ENCODE assay signal across 16 cellular contexts in the genomic region with DNA sequence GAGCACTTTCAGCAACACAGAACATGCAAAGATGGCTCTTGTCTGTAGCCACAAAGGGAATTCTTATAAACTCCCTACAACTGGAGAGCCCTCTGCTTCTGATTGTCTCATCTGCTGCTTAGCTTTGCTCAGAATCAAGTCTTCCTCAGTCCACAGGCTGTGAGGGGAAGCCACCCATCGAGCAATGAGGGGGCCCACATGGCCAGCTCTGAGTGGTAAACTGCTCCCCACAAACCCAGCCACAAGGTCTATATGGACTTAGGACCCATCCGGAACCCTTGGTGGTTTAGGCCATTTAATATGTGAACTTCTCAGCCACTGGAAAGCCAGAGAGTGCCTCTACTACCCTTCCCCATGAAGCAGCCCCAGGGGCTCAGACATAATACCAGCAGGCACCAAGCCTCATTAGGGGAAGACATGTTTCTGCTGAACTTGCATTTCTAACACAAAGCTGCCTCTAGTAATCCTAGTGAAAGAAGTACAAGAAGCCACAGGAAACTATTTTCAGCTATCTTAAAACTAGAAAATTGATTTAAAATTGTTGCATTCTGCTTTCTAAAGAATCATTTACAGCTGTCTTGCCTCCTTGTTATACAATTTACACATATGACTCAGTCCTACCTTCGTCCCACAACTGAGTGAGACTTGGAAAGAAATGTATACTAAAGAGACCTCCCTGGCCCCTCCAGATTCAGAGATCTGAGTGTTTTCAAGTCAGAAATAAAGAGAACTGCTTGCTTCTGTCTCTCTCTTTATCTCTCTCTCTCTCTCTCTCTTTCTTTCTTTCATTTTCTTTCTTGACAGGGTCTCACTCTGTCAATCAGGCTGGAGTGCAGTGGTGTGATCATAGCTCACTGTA.
DNase-seq lines count a peak whose midpoint lies in the region; ATAC-seq and TF ChIP-seq lines count a peak whose summit lies in the region.
"Had no signal": no experiment of that assay in that cellular context is flagged by ENCODE, and none has a peak within 500 bp of the region (broad histone marks: within the 10 kb centered on the region; RNA-seq: fewer than 3 reads in every experiment).

No MANE protein-coding gene starts in this region.

- no peak for TF ChIP-seq CTCF in HFFc6 (IDR thresholded peaks at IDR 0.05)
- no peak for TF ChIP-seq CTCF in parathyroid adenoma (IDR thresholded peaks at IDR 0.05)

- H3K4me2 ChIP-seq in parathyroid adenoma (ENCODE audit: low read length): peak overlapping the region; percentile 13

- no peaks in the 10 kb centered on the region for H3K36me3 Mint-ChIP-seq in activated CD8-positive, alpha-beta memory T cell treated with anti-CD3 and anti-CD28 coated beads, Interleukin-2, amount 10 ng/mL, durations not matched to agents 7 days and 5 days
- no peaks in the 10 kb centered on the region for H3K36me3 Mint-ChIP-seq in HFFc6 (ENCODE audit: low read depth)
- H3K36me3 Mint-ChIP-seq in activated naive CD8-positive, alpha-beta T cell treated with anti-CD3 and anti-CD28 coated beads, Interleukin-2, amount 50 U/mL, for 24 hours (ENCODE audit: low read depth): no peaks in the 10 kb centered on the region

- H3K9me3 ChIP-seq in parathyroid adenoma (ENCODE audit: control insufficient read depth, low read length): no peaks in the 10 kb centered on the region
- H3K9me3 ChIP-seq: tibial nerve had no signal

- H3K4me3 ChIP-seq in parathyroid adenoma (ENCODE audit: low read depth, low read length): no peak overlapping the region
- H3K4me3 ChIP-seq: tibial nerve had no signal

- peaks cover 5% of the 10 kb centered on the region for H3K4me1 Mint-ChIP-seq in activated CD8-positive, alpha-beta memory T cell treated with anti-CD3 and anti-CD28 coated beads, Interleukin-2, amount 10 ng/mL, durations not matched to agents 7 days and 5 days
- peaks cover 10% of the 10 kb centered on the region for H3K4me1 Mint-ChIP-seq in HFFc6 (ENCODE audit: low read depth)
- H3K4me1 Mint-ChIP-seq in activated naive CD8-positive, alpha-beta T cell treated with anti-CD3 and anti-CD28 coated beads, Interleukin-2, amount 50 U/mL, for 24 hours: peaks cover 6% of the 10 kb centered on the region

- H3K27me3 Mint-ChIP-seq in activated CD8-positive, alpha-beta memory T cell treated with anti-CD3 and anti-CD28 coated beads, Interleukin-2, amount 10 ng/mL, durations not matched to agents 7 days and 5 days: peaks cover 66% of the 10 kb centered on the region
- H3K27me3 Mint-ChIP-seq in HFFc6 (ENCODE audit: insufficient read depth): peaks cover 6% of the 10 kb centered on the region
- H3K27me3 Mint-ChIP-seq in activated naive CD8-positive, alpha-beta T cell treated with anti-CD3 and anti-CD28 coated beads, Interleukin-2, amount 50 U/mL, for 24 hours: peaks cover 56% of the 10 kb centered on the region

- H3K79me2 ChIP-seq in parathyroid adenoma: no peaks in the 10 kb centered on the region

- no peak overlapping the region for H3K9ac ChIP-seq in parathyroid adenoma

- H3K36me3 ChIP-seq in parathyroid adenoma (ENCODE audit: control insufficient read depth, insufficient read depth, low read length): no peaks in the 10 kb centered on the region
- H3K36me3 ChIP-seq: tibial nerve had no signal

- CTCF ChIA-PET in activated CD8-positive, alpha-beta memory T cell treated with anti-CD3 and anti-CD28 coated beads, Interleukin-2, amount 10 ng/mL, durations not matched to agents 7 days and 5 days (lab: Charles Lee): interaction anchor here (0.6 to 3.8 kb wide), 18 partner anchors 10 to 469 kb away, joined by 3 to 21 read pairs (median 3); a partner anchor contains a TSS

- H3K9me3 Mint-ChIP-seq in activated CD8-positive, alpha-beta memory T cell treated with anti-CD3 and anti-CD28 coated beads, Interleukin-2, amount 10 ng/mL, durations not matched to agents 7 days and 5 days (ENCODE audit: low read depth): no peaks in the 10 kb centered on the region
- H3K9me3 Mint-ChIP-seq in HFFc6: no peaks in the 10 kb centered on the region
- no peaks in the 10 kb centered on the region for H3K9me3 Mint-ChIP-seq in activated naive CD8-positive, alpha-beta T cell treated with anti-CD3 and anti-CD28 coated beads, Interleukin-2, amount 50 U/mL, for 24 hours
- H3K9me3 Mint-ChIP-seq: immature natural killer cell had no signal

- no peak for DNase-seq in activated CD8-positive, alpha-beta memory T cell treated with anti-CD3 and anti-CD28 coated beads, Interleukin-2, amount 10 ng/mL, durations not matched to agents 7 days and 5 days
- DNase-seq in activated CD8-positive, alpha-beta memory T cell treated with anti-CD3 and anti-CD28 coated beads, Interleukin-2, amount 50 U/mL, for 4 hours: no peak
- DNase-seq in HFFc6 (no peak), ecto neural progenitor cell (ENCODE audit: low spot score) (no peak)
- DNase-seq in activated naive CD8-positive, alpha-beta T cell treated with anti-CD3 and anti-CD28 coated beads, Interleukin-2, amount 50 U/mL, for 24 hours: no peak
- DNase-seq: activated T-cell treated with anti-CD3 and anti-CD28 coated beads for 4 hours; cortex of kidney; H9; immature natural killer cell; NCI-H2107; stimulated activated CD4-positive, alpha-beta T cell treated with anti-CD3 and anti-CD28 coated beads, Interleukin-2, amount 100 ng/mL, for 48 hours; stimulated activated CD8-positive, alpha-beta memory T cell treated with anti-CD3 and anti-CD28 coated beads, Interleukin-4, amount 100 ng/mL, for 48 hours had no signal

- ATAC-seq in activated CD8-positive, alpha-beta memory T cell treated with anti-CD3 and anti-CD28 coated beads, Interleukin-2, amount 10 ng/mL, durations not matched to agents 7 days and 5 days: peak; percentile 61
- ATAC-seq in activated naive CD8-positive, alpha-beta T cell treated with anti-CD3 and anti-CD28 coated beads, Interleukin-2, amount 50 U/mL, for 24 hours: peak; percentile 24
- ATAC-seq in HG02623 (IDR thresholded peaks at IDR 0.05; ENCODE audit: unreplicated experiment): no peak
- ATAC-seq in GM19328 (IDR thresholded peaks at IDR 0.05; ENCODE audit: unreplicated experiment): no peak

- peak overlapping the region; percentile 23 for H3K27ac Mint-ChIP-seq in activated CD8-positive, alpha-beta memory T cell treated with anti-CD3 and anti-CD28 coated beads, Interleukin-2, amount 10 ng/mL, durations not matched to agents 7 days and 5 days
- no peak overlapping the region for H3K27ac Mint-ChIP-seq in HFFc6
- no peak overlapping the region for H3K27ac Mint-ChIP-seq in activated naive CD8-positive, alpha-beta T cell treated with anti-CD3 and anti-CD28 coated beads, Interleukin-2, amount 50 U/mL, for 24 hours
- H3K27ac Mint-ChIP-seq: H9, immature natural killer cell had no signal

- no peak overlapping the region for H3K27ac ChIP-seq in parathyroid adenoma
- H3K27ac ChIP-seq: tibial nerve had no signal

- no peaks in the 10 kb centered on the region for H3K27me3 ChIP-seq in parathyroid adenoma (ENCODE audit: control insufficient read depth, insufficient read depth, low read length)

- H3K4me3 Mint-ChIP-seq in activated CD8-positive, alpha-beta memory T cell treated with anti-CD3 and anti-CD28 coated beads, Interleukin-2, amount 10 ng/mL, durations not matched to agents 7 days and 5 days: peak overlapping the region; percentile 58
- peak overlapping the region; percentile 45; the same call in 1 of the 2 replicates for H3K4me3 Mint-ChIP-seq in HFFc6
- H3K4me3 Mint-ChIP-seq in activated naive CD8-positive, alpha-beta T cell treated with anti-CD3 and anti-CD28 coated beads, Interleukin-2, amount 50 U/mL, for 24 hours: no peak overlapping the region
- H3K4me3 Mint-ChIP-seq: H9 had no signal

- no peak overlapping the region for H2AFZ ChIP-seq in parathyroid adenoma

- peaks cover 3% of the 10 kb centered on the region for H3K4me1 ChIP-seq in parathyroid adenoma

Comparison
In these comparisons a context has a peak if more than half of its experiments do, and no peak if none do; other contexts are left out.
1. ATAC-seq: peak in activated CD8-positive, alpha-beta memory T cell treated with anti-CD3 and anti-CD28 coated beads, Interleukin-2, amount 10 ng/mL, durations not matched to agents 7 days and 5 days (single experiment) and activated naive CD8-positive, alpha-beta T cell treated with anti-CD3 and anti-CD28 coated beads, Interleukin-2, amount 50 U/mL, for 24 hours (single experiment); none in HG02623 (single experiment) and GM19328 (single experiment).